In genomic region chr1:15736666-15737229, GRCh38 we compare ENCODE assay signal across 1 cellular context.
A peak's percentile ranks its signal among the peaks of the same experiment; 100 is the strongest.
TF ChIP-seq lines count a peak whose summit lies in the region.

No MANE protein-coding gene starts in this region.

TF ChIP-seq in liver, 16 proteins besides CTCF, POLR2A, EP300 and RAD21:
- TF ChIP-seq NR2F2 (IDR thresholded peaks at IDR 0.05) (no peak), ZBTB33 (IDR thresholded peaks at IDR 0.05) (no peak), SP1 (IDR thresholded peaks at IDR 0.05) (peak; percentile 13), MAX (IDR thresholded peaks at IDR 0.05) (no peak), FOXA2 (IDR thresholded peaks at IDR 0.05) (no peak), FOXA1 (IDR thresholded peaks at IDR 0.05) (no peak), TAF1 (conservative IDR thresholded peaks at IDR 0.05) (no peak), RXRA (IDR thresholded peaks at IDR 0.05) (peak in 1 of 2 donors; percentile 32), GABPA (IDR thresholded peaks at IDR 0.05 in 1 of 2, conservative IDR thresholded peaks at IDR 0.05 in 1 of 2) (no peak), HNF4A (conservative IDR thresholded peaks at IDR 0.05) (peak; percentile 55 to 61), YY1 (IDR thresholded peaks at IDR 0.05) (no peak), HNF4G (IDR thresholded peaks at IDR 0.05) (no peak), JUND (IDR thresholded peaks at IDR 0.05) (no peak), ATF3 (IDR thresholded peaks at IDR 0.05) (no peak), REST (IDR thresholded peaks at IDR 0.05) (no peak), EGR1 (IDR thresholded peaks at IDR 0.05; ENCODE audit: low read depth in 2 of 2) (no peak)
